17 cellular contexts compared by ENCODE assay signal in genomic region chr12:24560192-24560591, GRCh38.
A peak's percentile ranks its signal among the peaks of the same experiment; 100 is the strongest.
DNase-seq lines count a peak whose midpoint lies in the region; ATAC-seq and TF ChIP-seq lines count a peak whose summit lies in the region.
"Had no signal": no experiment of that assay in that cellular context is flagged by ENCODE, and none has a peak within 500 bp of the region (broad histone marks: within the 10 kb centered on the region; RNA-seq: fewer than 3 reads in every experiment).

No MANE protein-coding gene starts in this region.

- intact Hi-C loops in gastrocnemius medialis (cut with DNase I; ENCODE audit: low total_unique reads): no loop called here

- no peak overlapping the region for H3K27ac Mint-ChIP-seq in stimulated activated effector memory CD8-positive, alpha-beta T cell treated with anti-CD3 and anti-CD28 coated beads, Interleukin-12 subunit alpha, Interleukin-12 subunit beta, amount 100 ng/mL, for 72 hours
- H3K27ac Mint-ChIP-seq: activated CD4-positive, alpha-beta T cell treated with anti-CD3 and anti-CD28 coated beads, Interleukin-2, amount 10 ng/mL, durations not matched to agents 24 days and 14 days had no signal

- H3K4me3 Mint-ChIP-seq in stimulated activated effector memory CD8-positive, alpha-beta T cell treated with anti-CD3 and anti-CD28 coated beads, Interleukin-12 subunit alpha, Interleukin-12 subunit beta, amount 100 ng/mL, for 72 hours: no peak overlapping the region

- ATAC-seq in gastrocnemius medialis (no peak), GM21423 (IDR thresholded peaks at IDR 0.05; ENCODE audit: unreplicated experiment) (no peak), omental fat pad (ENCODE audit: low FRiP score) (no peak)
- ATAC-seq in stimulated activated effector memory CD8-positive, alpha-beta T cell treated with anti-CD3 and anti-CD28 coated beads, Interleukin-12 subunit alpha, Interleukin-12 subunit beta, amount 100 ng/mL, for 72 hours: no peak

- H3K9ac ChIP-seq in adipocyte (ENCODE audit: low read length): peak overlapping the region; percentile 96

- H2AFZ ChIP-seq in hepatocyte: no peak overlapping the region

- H3K27ac ChIP-seq in HEK293 (ENCODE audit: extremely low read depth, low read depth, low read length) (no peak overlapping the region), hepatocyte (peak overlapping the region; percentile 88), gastrocnemius medialis (peak overlapping the region in 3 of 4 donors; percentile 69 to 77 (median 74))

- no peaks in the 10 kb centered on the region for H3K9me3 Mint-ChIP-seq in stimulated activated effector memory CD8-positive, alpha-beta T cell treated with anti-CD3 and anti-CD28 coated beads, Interleukin-12 subunit alpha, Interleukin-12 subunit beta, amount 100 ng/mL, for 72 hours
- H3K9me3 Mint-ChIP-seq: activated CD4-positive, alpha-beta T cell treated with anti-CD3 and anti-CD28 coated beads, Interleukin-2, amount 10 ng/mL, durations not matched to agents 24 days and 14 days had no signal

- in situ Hi-C loops in gastrocnemius medialis (cut with MboI; ENCODE audit: low sequenced_read_pairs in 4 of 4): no loop called here

- CTCF ChIA-PET in HEK293 (lab: Yijun Ruan, JAX): interaction anchor here (0.7 kb wide), 1 partner anchor 106 kb away, joined by 3 read pairs; no protein-coding TSS in a partner anchor

- H3K9me3 ChIP-seq in HEK293 (ENCODE audit: control insufficient read depth, insufficient read depth, low read depth, low read length) (no peaks in the 10 kb centered on the region), adipocyte (ENCODE audit: control insufficient read depth, low read length) (no peaks in the 10 kb centered on the region), hepatocyte (ENCODE audit: low read depth) (no peaks in the 10 kb centered on the region), gastrocnemius medialis (no peaks in the 10 kb centered on the region)
- H3K9me3 ChIP-seq: ovary, tibial nerve had no signal

- H3K4me3 ChIP-seq in HEK293 (ENCODE audit: low read depth, low read length) (no peak overlapping the region), adipocyte (ENCODE audit: low read length) (peak overlapping the region; percentile 87), hepatocyte (no peak overlapping the region), gastrocnemius medialis (peak overlapping the region in 1 of 4 donors; percentile 78)

- TF ChIP-seq CTCF in HEK293 (tag by site-specific recombination; IDR thresholded peaks at IDR 0.05) (no peak), hepatocyte (IDR thresholded peaks at IDR 0.05; ENCODE audit: poor library complexity) (no peak), gastrocnemius medialis (IDR thresholded peaks at IDR 0.05 in 4 of 5, conservative IDR thresholded peaks at IDR 0.05 in 1 of 5) (no peak), omental fat pad (IDR thresholded peaks at IDR 0.05) (no peak)

- H3K4me2 ChIP-seq in hepatocyte: peak overlapping the region; percentile 94

- POLR2A ChIA-PET in HEK293 (lab: Yijun Ruan, JAX): no interaction called here

- no peaks in the 10 kb centered on the region for H4K20me1 ChIP-seq in hepatocyte (ENCODE audit: insufficient read depth, poor library complexity, severe bottlenecking)

- DNase-seq in adipocyte (ENCODE audit: low read depth): no peak
- no peak for DNase-seq in hepatocyte (ENCODE audit: low spot score)
- no peak for DNase-seq in gastrocnemius medialis
- no peak for DNase-seq in NCI-H2107 treated with DMSO at 0.1 percent for 48 hours (lab: John Stamatoyannopoulos, UW; ENCODE audit: unreplicated experiment)
- no peak for DNase-seq in omental fat pad (ENCODE audit: low spot score)
- DNase-seq in stimulated activated effector memory CD8-positive, alpha-beta T cell treated with anti-CD3 and anti-CD28 coated beads, Interleukin-12 subunit alpha, Interleukin-12 subunit beta, amount 100 ng/mL, for 72 hours (ENCODE audit: low spot score in 2 of 2): no peak
- DNase-seq: activated CD4-positive, alpha-beta T cell treated with anti-CD3 and anti-CD28 coated beads, Interleukin-2, amount 10 ng/mL, durations not matched to agents 24 days and 14 days; activated T-cell treated with anti-CD3 and anti-CD28 coated beads, Interleukin-2, amount 50 U/mL, for 48 hours; AML-193; DND-41; mammary epithelial cell; stimulated activated CD4-positive, alpha-beta T cell treated with anti-CD3 and anti-CD28 coated beads, Interleukin-15, amount 100 ng/mL, for 24 hours; T-helper 1 cell had no signal

- H3K36me3 ChIP-seq in HEK293 (ENCODE audit: control insufficient read depth in 2 of 2, insufficient read depth in 1 of 2, low read length in 2 of 2) (no peaks in the 10 kb centered on the region), adipocyte (ENCODE audit: control insufficient read depth, insufficient read depth, low read length, severe bottlenecking) (no peaks in the 10 kb centered on the region), hepatocyte (replicated peaks; ENCODE audit: insufficient read depth, low read depth) (no peaks in the 10 kb centered on the region), gastrocnemius medialis (no peaks in the 10 kb centered on the region)
- H3K36me3 ChIP-seq: ovary, tibial nerve had no signal

- H3K4me1 Mint-ChIP-seq in stimulated activated effector memory CD8-positive, alpha-beta T cell treated with anti-CD3 and anti-CD28 coated beads, Interleukin-12 subunit alpha, Interleukin-12 subunit beta, amount 100 ng/mL, for 72 hours: peaks cover 31% of the 10 kb centered on the region

- H3K27me3 ChIP-seq in adipocyte (replicated peaks; ENCODE audit: control insufficient read depth, insufficient read depth, low read length) (no peaks in the 10 kb centered on the region), hepatocyte (peaks cover 11% of the 10 kb centered on the region), gastrocnemius medialis (peaks cover 11 to 22% (median 15%) of the 10 kb centered on the region in 3 donors)
- H3K27me3 ChIP-seq: ovary, tibial nerve had no signal

- H3K4me1 ChIP-seq in HEK293 (ENCODE audit: control insufficient read depth, insufficient read depth, low read length): peaks cover 15% of the 10 kb centered on the region
- peaks cover 26% of the 10 kb centered on the region for H3K4me1 ChIP-seq in adipocyte (ENCODE audit: control insufficient read depth, insufficient read depth, low read length)
- peaks cover 4% of the 10 kb centered on the region for H3K4me1 ChIP-seq in hepatocyte (ENCODE audit: insufficient read depth)
- peaks cover 0 to 10% of the 10 kb centered on the region in 2 donors for H3K4me1 ChIP-seq in gastrocnemius medialis

- H3K9me2 ChIP-seq in hepatocyte (replicated peaks; ENCODE audit: insufficient read depth): no peaks in the 10 kb centered on the region

- TF ChIP-seq POLR2A in gastrocnemius medialis (IDR thresholded peaks at IDR 0.05): no peak

- H3K79me2 ChIP-seq in hepatocyte: peaks cover 35% of the 10 kb centered on the region

- no peaks in the 10 kb centered on the region for H3K36me3 Mint-ChIP-seq in stimulated activated effector memory CD8-positive, alpha-beta T cell treated with anti-CD3 and anti-CD28 coated beads, Interleukin-12 subunit alpha, Interleukin-12 subunit beta, amount 100 ng/mL, for 72 hours

TF ChIP-seq in HEK293, 187 proteins besides CTCF, POLR2A, EP300 and RAD21:
- TF ChIP-seq ZNF10 (tag by site-specific recombination; IDR thresholded peaks at IDR 0.05) (peak; percentile 87), ZNF561 (tag by site-specific recombination; IDR thresholded peaks at IDR 0.05; ENCODE audit: borderline replicate concordance) (no peak), TRIM28 (IDR thresholded peaks at IDR 0.05; ENCODE audit: borderline replicate concordance, low read length) (0 out of 2 replicates have a peak, but pooled peaks have one; percentile 9)
